In the genomic region with DNA sequence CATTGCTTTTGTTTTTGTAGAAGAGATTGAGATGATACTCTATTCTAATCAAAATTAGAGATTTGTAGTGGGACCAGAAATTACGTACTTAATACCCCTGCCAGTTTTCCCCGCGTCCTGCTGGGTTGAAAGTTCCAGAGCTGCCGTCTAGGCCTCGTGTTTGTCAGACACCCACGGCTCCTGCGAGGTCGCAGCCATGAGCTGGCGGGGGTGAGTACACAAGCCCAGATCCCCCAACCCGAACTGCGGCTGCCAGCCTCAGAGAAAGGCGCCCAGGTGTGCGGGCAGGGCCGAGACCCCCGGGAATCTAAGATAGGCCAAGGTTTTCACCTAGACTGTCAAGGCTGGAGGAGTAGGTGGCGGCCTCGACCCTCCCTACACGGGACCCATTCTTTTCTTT, we compare ENCODE assay signal across 33 cellular contexts.
"Had no signal": no experiment of that assay in that cellular context is flagged by ENCODE, and none has a peak within 500 bp of the region (broad histone marks: within the 10 kb centered on the region; RNA-seq: fewer than 3 reads in every experiment).

No MANE protein-coding gene starts in this region.

- H3K4me1 ChIP-seq: adrenal gland, body of pancreas, breast epithelium had no signal

- H3K4me3 Mint-ChIP-seq: activated B cell treated with CpG ODN at 0.5 μM for 24 hours; activated CD4-positive, alpha-beta memory T cell treated with anti-CD3 and anti-CD28 coated beads for 36 hours; activated CD4-positive, alpha-beta T cell treated with anti-CD3 and anti-CD28 coated beads, Interleukin-2, amount 10 ng/mL, durations not matched to agents 24 days and 14 days; activated CD8-positive, alpha-beta T cell treated with anti-CD3 and anti-CD28 coated beads for 36 hours; activated naive CD4-positive, alpha-beta T cell treated with anti-CD3 and anti-CD28 coated beads, Interleukin-2, amount 10 ng/mL, durations not matched to agents 7 days and 5 days; activated naive CD8-positive, alpha-beta T cell treated with anti-CD3 and anti-CD28 coated beads for 36 hours; activated T-cell treated with anti-CD3 and anti-CD28 coated beads, Interleukin-2, amount 50 U/mL, for 4 hours; activated T-cell treated with anti-CD3 and anti-CD28 coated beads, Interleukin-2, amount 50 U/mL, for 72 hours; activated T-helper 1 cell treated with anti-CD3 and anti-CD28 coated beads, Interleukin-12 subunit alpha, Interleukin-12 subunit beta, Interleukin-2, Interleukin-4 antibody, amounts not matched to agents 30 ng/mL and 10 ng/mL and 1 ng/mL, durations not matched to agents 14 hours and 24 hours and 36 hours; activated T-helper 17 cell treated with anti-CD3 and anti-CD28 coated beads, Interleukin-2, amount 50 U/mL, for 72 hours; T-helper 1 cell treated with Interleukin-12 subunit alpha and Interleukin-12 subunit beta and Interleukin-4 antibody, amounts not matched to agents 30 μg/mL and 1 μg/mL, for 36 hours; T-helper 2 cell treated with Interferon-gamma antibody and Interleukin-4, amounts not matched to agents 5 μg/mL and 100 μg/mL, for 36 hours had no signal

- H3K9me3 Mint-ChIP-seq: activated B cell treated with CpG ODN at 0.5 μM for 24 hours; activated CD4-positive, alpha-beta memory T cell treated with anti-CD3 and anti-CD28 coated beads for 36 hours; activated CD4-positive, alpha-beta T cell treated with anti-CD3 and anti-CD28 coated beads, Interleukin-2, amount 10 ng/mL, durations not matched to agents 24 days and 14 days; activated CD8-positive, alpha-beta T cell treated with anti-CD3 and anti-CD28 coated beads for 36 hours; activated naive CD4-positive, alpha-beta T cell treated with anti-CD3 and anti-CD28 coated beads, Interleukin-2, amount 10 ng/mL, durations not matched to agents 7 days and 5 days; activated naive CD4-positive, alpha-beta T cell treated with anti-CD3 and anti-CD28 coated beads, Interleukin-2, amount 50 U/mL, for 72 hours; activated naive CD8-positive, alpha-beta T cell treated with anti-CD3 and anti-CD28 coated beads for 36 hours; activated T-cell treated with anti-CD3 and anti-CD28 coated beads, Interleukin-2, amount 50 U/mL, for 4 hours; activated T-cell treated with anti-CD3 and anti-CD28 coated beads, Interleukin-2, amount 50 U/mL, for 72 hours; activated T-helper 1 cell treated with anti-CD3 and anti-CD28 coated beads, Interleukin-12 subunit alpha, Interleukin-12 subunit beta, Interleukin-2, Interleukin-4 antibody, amounts not matched to agents 30 ng/mL and 10 ng/mL and 1 ng/mL, durations not matched to agents 14 hours and 24 hours and 36 hours; activated T-helper 17 cell treated with anti-CD3 and anti-CD28 coated beads, Interleukin-2, amount 50 U/mL, for 72 hours; T-helper 1 cell treated with Interleukin-12 subunit alpha and Interleukin-12 subunit beta and Interleukin-4 antibody, amounts not matched to agents 30 μg/mL and 1 μg/mL, for 36 hours; T-helper 2 cell treated with Interferon-gamma antibody and Interleukin-4, amounts not matched to agents 5 μg/mL and 100 μg/mL, for 36 hours had no signal

- H3K27me3 ChIP-seq: adrenal gland, body of pancreas, brain microvascular endothelial cell, breast epithelium had no signal

- H3K36me3 ChIP-seq: adrenal gland, brain microvascular endothelial cell, breast epithelium had no signal

- DNase-seq: activated B cell treated with CpG ODN at 0.5 μM for 24 hours; activated CD4-positive, alpha-beta memory T cell treated with anti-CD3 and anti-CD28 coated beads for 36 hours; activated CD4-positive, alpha-beta T cell treated with anti-CD3 and anti-CD28 coated beads for 4 hours; activated CD4-positive, alpha-beta T cell treated with anti-CD3 and anti-CD28 coated beads, Interleukin-2, amount 10 ng/mL, durations not matched to agents 24 days and 14 days; activated CD4-positive, alpha-beta T cell treated with anti-CD3 and anti-CD28 coated beads, Interleukin-2, amount 50 U/mL, for 1 hour; activated CD4-positive, alpha-beta T cell treated with anti-CD3 and anti-CD28 coated beads, Interleukin-2, amount 50 U/mL, for 4 hours; activated CD4-positive, CD25-positive, alpha-beta regulatory T cell treated with anti-CD3 and anti-CD28 coated beads, Interleukin-2, amount 50 U/mL, for 72 hours; activated CD8-positive, alpha-beta memory T cell treated with anti-CD3 and anti-CD28 coated beads, Interleukin-2, amount 50 U/mL, for 4 hours; activated CD8-positive, alpha-beta T cell treated with anti-CD3 and anti-CD28 coated beads for 36 hours; activated gamma-delta T cell; activated naive CD4-positive, alpha-beta T cell treated with anti-CD3 and anti-CD28 coated beads, Interleukin-2, amount 10 ng/mL, durations not matched to agents 7 days and 5 days; activated naive CD4-positive, alpha-beta T cell treated with Interleukin-2 at 50 U/mL for 16 hours; activated naive CD8-positive, alpha-beta T cell treated with anti-CD3 and anti-CD28 coated beads for 36 hours; activated T-cell treated with anti-CD3 and anti-CD28 coated beads for 4 hours; activated T-cell treated with anti-CD3 and anti-CD28 coated beads, Interleukin-2, amount 50 U/mL, for 1 hour; activated T-cell treated with anti-CD3 and anti-CD28 coated beads, Interleukin-2, amount 50 U/mL, for 4 hours; activated T-cell treated with anti-CD3 and anti-CD28 coated beads, Interleukin-2, amount 50 U/mL, for 72 hours; adrenal gland; amniotic stem cell; aorta; body of pancreas; brain microvascular endothelial cell; central memory CD4-positive, alpha-beta T cell; T-helper 1 cell; T-helper 2 cell; T-helper 9 cell had no signal

- H3K4me3 ChIP-seq: adrenal gland, body of pancreas, breast epithelium had no signal

- H3K27me3 Mint-ChIP-seq: activated B cell treated with CpG ODN at 0.5 μM for 24 hours; activated CD4-positive, alpha-beta memory T cell treated with anti-CD3 and anti-CD28 coated beads for 36 hours; activated CD4-positive, alpha-beta T cell treated with anti-CD3 and anti-CD28 coated beads, Interleukin-2, amount 10 ng/mL, durations not matched to agents 24 days and 14 days; activated CD8-positive, alpha-beta T cell treated with anti-CD3 and anti-CD28 coated beads for 36 hours; activated naive CD4-positive, alpha-beta T cell treated with anti-CD3 and anti-CD28 coated beads, Interleukin-2, amount 10 ng/mL, durations not matched to agents 7 days and 5 days; activated naive CD8-positive, alpha-beta T cell treated with anti-CD3 and anti-CD28 coated beads for 36 hours; activated T-helper 17 cell treated with anti-CD3 and anti-CD28 coated beads, Interleukin-2, amount 50 U/mL, for 72 hours had no signal

- H3K4me1 Mint-ChIP-seq: activated B cell treated with CpG ODN at 0.5 μM for 24 hours; activated CD4-positive, alpha-beta T cell treated with anti-CD3 and anti-CD28 coated beads, Interleukin-2, amount 10 ng/mL, durations not matched to agents 24 days and 14 days; activated naive CD4-positive, alpha-beta T cell treated with anti-CD3 and anti-CD28 coated beads, Interleukin-2, amount 10 ng/mL, durations not matched to agents 7 days and 5 days; activated naive CD8-positive, alpha-beta T cell treated with anti-CD3 and anti-CD28 coated beads for 36 hours; activated T-helper 17 cell treated with anti-CD3 and anti-CD28 coated beads, Interleukin-2, amount 50 U/mL, for 72 hours had no signal

- H3K27ac Mint-ChIP-seq: activated CD4-positive, alpha-beta memory T cell treated with anti-CD3 and anti-CD28 coated beads for 36 hours; activated CD4-positive, alpha-beta T cell treated with anti-CD3 and anti-CD28 coated beads, Interleukin-2, amount 10 ng/mL, durations not matched to agents 24 days and 14 days; activated CD8-positive, alpha-beta T cell treated with anti-CD3 and anti-CD28 coated beads for 36 hours; activated naive CD4-positive, alpha-beta T cell treated with anti-CD3 and anti-CD28 coated beads, Interleukin-2, amount 10 ng/mL, durations not matched to agents 7 days and 5 days; activated naive CD4-positive, alpha-beta T cell treated with anti-CD3 and anti-CD28 coated beads, Interleukin-2, amount 50 U/mL, for 72 hours; activated naive CD8-positive, alpha-beta T cell treated with anti-CD3 and anti-CD28 coated beads for 36 hours; activated T-cell treated with anti-CD3 and anti-CD28 coated beads, Interleukin-2, amount 50 U/mL, for 72 hours; activated T-helper 1 cell treated with anti-CD3 and anti-CD28 coated beads, Interleukin-12 subunit alpha, Interleukin-12 subunit beta, Interleukin-2, Interleukin-4 antibody, amounts not matched to agents 30 ng/mL and 10 ng/mL and 1 ng/mL, durations not matched to agents 14 hours and 24 hours and 36 hours; activated T-helper 17 cell treated with anti-CD3 and anti-CD28 coated beads, Interleukin-2, amount 50 U/mL, for 72 hours; T-helper 1 cell treated with Interleukin-12 subunit alpha and Interleukin-12 subunit beta and Interleukin-4 antibody, amounts not matched to agents 30 μg/mL and 1 μg/mL, for 36 hours; T-helper 2 cell treated with Interferon-gamma antibody and Interleukin-4, amounts not matched to agents 5 μg/mL and 100 μg/mL, for 36 hours had no signal

- H3K27ac ChIP-seq: adrenal gland, body of pancreas, brain microvascular endothelial cell, breast epithelium, VCaP had no signal

- H3K9me3 ChIP-seq: adrenal gland, body of pancreas, breast epithelium had no signal
